In the genomic region with DNA sequence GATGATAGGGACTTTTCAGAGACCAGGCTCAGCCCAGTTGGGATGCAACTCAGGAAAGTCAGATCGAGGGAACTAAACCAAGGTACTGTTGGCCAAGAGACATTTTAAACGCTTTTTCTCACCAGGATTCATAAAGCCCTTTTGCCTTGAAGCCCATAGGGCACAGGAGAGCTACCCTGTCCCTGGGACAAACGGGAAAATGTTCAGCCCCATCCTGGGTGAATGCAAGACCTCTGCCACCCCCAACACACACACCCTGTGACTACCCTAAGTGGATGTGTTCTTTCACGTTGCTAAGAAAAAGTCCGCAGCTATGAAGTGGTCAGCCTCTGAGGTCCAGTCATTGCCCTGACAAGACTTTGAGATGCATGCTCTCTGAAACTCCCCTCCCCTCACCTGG, we compare ENCODE assay signal across 9 cellular contexts. TPM values are rescaled to one million over a fixed set of nuclear protein-coding genes. Genes with fewer than 3 reads are reported as not detected.
DNase-seq lines count a peak whose midpoint lies in the region; ATAC-seq and TF ChIP-seq lines count a peak whose summit lies in the region.
"Had no signal": no experiment of that assay in that cellular context is flagged by ENCODE, and none has a peak within 500 bp of the region (broad histone marks: within the 10 kb centered on the region; RNA-seq: fewer than 3 reads in every experiment).

No MANE protein-coding gene starts in this region.

- H3K36me3 ChIP-seq in lung (ENCODE audit: control insufficient read depth in 2 of 2, insufficient read depth in 2 of 2, low read length in 2 of 2) = no peaks in the 10 kb centered on the region
- no peaks in the 10 kb centered on the region for H3K36me3 ChIP-seq in suprapubic skin

- no peak for DNase-seq in activated CD4-positive, alpha-beta T cell treated with anti-CD3 and anti-CD28 coated beads, Interleukin-2, amount 10 ng/mL, durations not matched to agents 7 days and 5 days
- no peak for DNase-seq in activated CD4-positive, alpha-beta T cell treated with anti-CD3 and anti-CD28 coated beads for 48 hours
- no peak for DNase-seq in activated naive CD8-positive, alpha-beta T cell treated with anti-CD3 and anti-CD28 coated beads, Interleukin-2, amount 50 U/mL, for 24 hours
- DNase-seq in lung (ENCODE audit: low spot score) (no peak), suprapubic skin (ENCODE audit: low spot score in 2 of 2) (no peak), DMS 273 treated with DMSO at 0.1 percent for 48 hours (lab: John Stamatoyannopoulos, UW) (no peak)
- no peak for DNase-seq in stimulated activated CD4-positive, alpha-beta T cell treated with anti-CD3 and anti-CD28 coated beads, Interleukin-12 subunit alpha, Interleukin-12 subunit beta, amount 100 ng/mL, for 4 hours
- DNase-seq in stimulated activated CD4-positive, alpha-beta T cell treated with anti-CD3 and anti-CD28 coated beads, Interleukin-15, amount 100 ng/mL, for 24 hours = no peak
- DNase-seq: NCI-H2171 had no signal

- H3K9me3 ChIP-seq in lung (ENCODE audit: control insufficient read depth in 2 of 2, insufficient read depth in 1 of 2, low read length in 1 of 2) (no peaks in the 10 kb centered on the region), suprapubic skin (no peaks in the 10 kb centered on the region)

- H3K9me3 Mint-ChIP-seq in activated CD4-positive, alpha-beta T cell treated with anti-CD3 and anti-CD28 coated beads, Interleukin-2, amount 10 ng/mL, durations not matched to agents 7 days and 5 days = no peaks in the 10 kb centered on the region
- no peaks in the 10 kb centered on the region for H3K9me3 Mint-ChIP-seq in activated naive CD8-positive, alpha-beta T cell treated with anti-CD3 and anti-CD28 coated beads, Interleukin-2, amount 50 U/mL, for 24 hours

- peaks cover 98% of the 10 kb centered on the region for H3K4me1 Mint-ChIP-seq in activated CD4-positive, alpha-beta T cell treated with anti-CD3 and anti-CD28 coated beads, Interleukin-2, amount 10 ng/mL, durations not matched to agents 7 days and 5 days
- H3K4me1 Mint-ChIP-seq in activated naive CD8-positive, alpha-beta T cell treated with anti-CD3 and anti-CD28 coated beads, Interleukin-2, amount 50 U/mL, for 24 hours = peaks cover 99% of the 10 kb centered on the region

- TF ChIP-seq EP300 in suprapubic skin (IDR thresholded peaks at IDR 0.05) = no peak

- TF ChIP-seq POLR2A in suprapubic skin (IDR thresholded peaks at IDR 0.05) = no peak

- H3K27ac ChIP-seq in lung (ENCODE audit: low read depth in 1 of 2, low read length in 1 of 2) (peak overlapping the region; percentile 74 to 96), suprapubic skin (peak overlapping the region; percentile 91)

- no peak for TF ChIP-seq CTCF in lung (IDR thresholded peaks at IDR 0.05; ENCODE audit: control extremely low read depth, extremely low read depth)
- TF ChIP-seq CTCF in suprapubic skin (IDR thresholded peaks at IDR 0.05) = no peak

- H3K27me3 ChIP-seq in lung (ENCODE audit: control insufficient read depth, insufficient read depth) (no peaks in the 10 kb centered on the region), suprapubic skin (no peaks in the 10 kb centered on the region)

- H3K4me1 ChIP-seq in lung (ENCODE audit: control insufficient read depth in 2 of 2, insufficient read depth in 2 of 2, low read length in 2 of 2) (peaks cover 11 to 26% of the 10 kb centered on the region in 2 donors), suprapubic skin (peaks cover 81% of the 10 kb centered on the region)

- CTCF ChIA-PET in activated CD4-positive, alpha-beta T cell treated with anti-CD3 and anti-CD28 coated beads, Interleukin-2, amount 10 ng/mL, durations not matched to agents 7 days and 5 days (lab: Charles Lee) = interaction anchor here (2.3 to 3.2 kb wide), 2 partner anchors 26 to 46 kb away, joined by 7 to 11 read pairs; no protein-coding TSS in a partner anchor

- no peaks in the 10 kb centered on the region for H3K27me3 Mint-ChIP-seq in activated CD4-positive, alpha-beta T cell treated with anti-CD3 and anti-CD28 coated beads, Interleukin-2, amount 10 ng/mL, durations not matched to agents 7 days and 5 days
- no peaks in the 10 kb centered on the region for H3K27me3 Mint-ChIP-seq in activated naive CD8-positive, alpha-beta T cell treated with anti-CD3 and anti-CD28 coated beads, Interleukin-2, amount 50 U/mL, for 24 hours

- no peak overlapping the region for H3K4me3 ChIP-seq in lung
- H3K4me3 ChIP-seq in suprapubic skin = peak overlapping the region; percentile 47

- no peak for ATAC-seq in activated naive CD8-positive, alpha-beta T cell treated with anti-CD3 and anti-CD28 coated beads, Interleukin-2, amount 50 U/mL, for 24 hours
- no peak for ATAC-seq in lung (ENCODE audit: insufficient read depth, low FRiP score)

- no peak overlapping the region for H3K4me3 Mint-ChIP-seq in activated CD4-positive, alpha-beta T cell treated with anti-CD3 and anti-CD28 coated beads, Interleukin-2, amount 10 ng/mL, durations not matched to agents 7 days and 5 days
- H3K4me3 Mint-ChIP-seq in activated naive CD8-positive, alpha-beta T cell treated with anti-CD3 and anti-CD28 coated beads, Interleukin-2, amount 50 U/mL, for 24 hours = peak overlapping the region; percentile 79

- H3K36me3 Mint-ChIP-seq in activated CD4-positive, alpha-beta T cell treated with anti-CD3 and anti-CD28 coated beads, Interleukin-2, amount 10 ng/mL, durations not matched to agents 7 days and 5 days (ENCODE audit: low read depth) = peaks cover 39% of the 10 kb centered on the region
- H3K36me3 Mint-ChIP-seq in activated naive CD8-positive, alpha-beta T cell treated with anti-CD3 and anti-CD28 coated beads, Interleukin-2, amount 50 U/mL, for 24 hours (ENCODE audit: low read depth) = peaks cover 27% of the 10 kb centered on the region

- POLR2A ChIA-PET in activated CD4-positive, alpha-beta T cell treated with anti-CD3 and anti-CD28 coated beads, Interleukin-2, amount 10 ng/mL, durations not matched to agents 7 days and 5 days (lab: Charles Lee) = no interaction called here

- 70 to 79% methylated on average over 5 of the region's 5 CpGs for WGBS in lung, 2 donors
- WGBS in suprapubic skin = 60% methylated on average over 4 of the region's 5 CpGs

- peak overlapping the region; percentile 90 for H3K27ac Mint-ChIP-seq in activated CD4-positive, alpha-beta T cell treated with anti-CD3 and anti-CD28 coated beads, Interleukin-2, amount 10 ng/mL, durations not matched to agents 7 days and 5 days
- H3K27ac Mint-ChIP-seq in activated naive CD8-positive, alpha-beta T cell treated with anti-CD3 and anti-CD28 coated beads, Interleukin-2, amount 50 U/mL, for 24 hours = peak overlapping the region; percentile 97

RNA-seq across cellular contexts. Expression of a gene that starts 58.4 kb away (rescaled TPM):
- 10 to 100 TPM; 61.1 to 64.0 TPM for total RNA-seq in activated CD4-positive, alpha-beta T cell treated with anti-CD3 and anti-CD28 coated beads, Interleukin-2, amount 10 ng/mL, durations not matched to agents 7 days and 5 days
- 10 to 100 TPM; 42.8 to 46.6 TPM for total RNA-seq in lung
- 10 to 100 TPM in 1 of 2 donors, 1 to 10 TPM in 1; 9.9 to 13.4 TPM for polyA plus RNA-seq in lung
- total RNA-seq in suprapubic skin = 10 to 100 TPM; 31.0 to 39.0 (median 35.3) TPM
